25 cellular contexts compared by ENCODE assay signal in the genomic region with DNA sequence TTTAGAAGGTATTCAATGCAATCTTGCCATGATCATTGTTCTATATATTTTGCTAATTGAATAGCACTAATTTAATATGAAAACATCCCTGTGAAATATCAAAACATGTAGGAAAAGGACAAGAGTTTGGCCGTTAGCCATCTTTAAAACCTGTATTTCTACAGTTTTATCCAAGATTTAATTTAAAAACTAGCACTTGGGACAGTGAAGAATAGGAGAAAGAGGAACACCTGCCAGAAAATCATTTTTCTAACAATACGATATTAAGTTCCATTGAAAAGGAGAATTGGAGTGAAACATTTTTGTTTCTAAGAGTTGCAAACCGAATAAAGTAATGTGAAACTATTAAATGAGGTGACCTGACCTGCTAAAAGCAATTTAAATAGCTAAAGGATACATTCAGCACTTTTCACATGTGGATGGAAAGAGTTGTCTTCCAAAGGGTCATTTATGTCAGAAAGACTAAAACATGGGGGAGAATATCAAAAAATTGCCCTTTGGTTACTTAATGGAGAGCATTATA.
"Had no signal": no experiment of that assay in that cellular context is flagged by ENCODE, and none has a peak within 500 bp of the region (broad histone marks: within the 10 kb centered on the region; RNA-seq: fewer than 3 reads in every experiment).

No MANE protein-coding gene starts in this region.

- H3K79me2 ChIP-seq: hepatocyte, parathyroid adenoma had no signal

- H3K36me3 ChIP-seq: gastrocnemius medialis, heart left ventricle, left ventricle myocardium inferior, lower lobe of right lung, prostate gland, right atrium auricular region, thyroid gland, vagina had no signal

- H3K4me1 ChIP-seq: gastrocnemius medialis, heart left ventricle, left ventricle myocardium inferior, lower lobe of right lung, parathyroid adenoma, prostate gland, right atrium auricular region, thyroid gland, vagina had no signal

- FAIRE-seq: islet of Langerhans had no signal

- H2AFZ ChIP-seq: hepatocyte, parathyroid adenoma had no signal

- H3K9ac ChIP-seq: parathyroid adenoma had no signal

- ATAC-seq: effector memory CD8-positive, alpha-beta T cell; gastrocnemius medialis; heart left ventricle; left colon; lower lobe of right lung; natural killer cell; sciatic nerve; stimulated activated naive CD8-positive, alpha-beta T cell treated with anti-CD3 and anti-CD28 coated beads, Interleukin-15, amount 100 ng/mL, for 72 hours had no signal

- H3K4me3 ChIP-seq: gastrocnemius medialis, heart left ventricle, hepatocyte, left ventricle myocardium inferior, lower lobe of right lung, prostate gland, right atrium auricular region, smooth muscle cell, thyroid gland, vagina had no signal

- H3K4me2 ChIP-seq: hepatocyte, smooth muscle cell had no signal

- H3K9me3 ChIP-seq: gastrocnemius medialis, left ventricle myocardium inferior, lower lobe of right lung, prostate gland, right atrium auricular region, thyroid gland, vagina had no signal

- DNase-seq: cortex of kidney; effector memory CD8-positive, alpha-beta T cell; gastrocnemius medialis; heart left ventricle; kidney glomerular epithelial cell; left colon; left ventricle myocardium inferior; lower lobe of right lung; natural killer cell; stimulated activated CD4-positive, alpha-beta T cell treated with anti-CD3 and anti-CD28 coated beads, Interleukin-12 subunit alpha, Interleukin-12 subunit beta, amount 100 ng/mL, for 4 hours; stimulated activated CD4-positive, alpha-beta T cell treated with anti-CD3 and anti-CD28 coated beads, Interleukin-1b, Interleukin-23, amount 100 ng/mL, for 48 hours; stimulated activated CD4-positive, alpha-beta T cell treated with anti-CD3 and anti-CD28 coated beads, Interleukin-4, amount 100 ng/mL, for 1 hour; stimulated activated CD8-positive, alpha-beta memory T cell treated with anti-CD3 and anti-CD28 coated beads, Interleukin-4, amount 100 ng/mL, for 48 hours; stimulated activated naive CD4-positive, alpha-beta T cell; stimulated activated naive CD8-positive, alpha-beta T cell treated with anti-CD3 and anti-CD28 coated beads, Interleukin-15, amount 100 ng/mL, for 72 hours; thyroid gland; trophoblast cell had no signal

- H3K27ac ChIP-seq: gastrocnemius medialis, heart left ventricle, hepatocyte, left ventricle myocardium inferior, lower lobe of right lung, parathyroid adenoma, prostate gland, right atrium auricular region, thyroid gland, vagina had no signal

- H3K27me3 ChIP-seq: gastrocnemius medialis, heart left ventricle, hepatocyte, right atrium auricular region, thyroid gland, vagina had no signal
